ENCODE assay signal across 31 cellular contexts in the genomic region with DNA sequence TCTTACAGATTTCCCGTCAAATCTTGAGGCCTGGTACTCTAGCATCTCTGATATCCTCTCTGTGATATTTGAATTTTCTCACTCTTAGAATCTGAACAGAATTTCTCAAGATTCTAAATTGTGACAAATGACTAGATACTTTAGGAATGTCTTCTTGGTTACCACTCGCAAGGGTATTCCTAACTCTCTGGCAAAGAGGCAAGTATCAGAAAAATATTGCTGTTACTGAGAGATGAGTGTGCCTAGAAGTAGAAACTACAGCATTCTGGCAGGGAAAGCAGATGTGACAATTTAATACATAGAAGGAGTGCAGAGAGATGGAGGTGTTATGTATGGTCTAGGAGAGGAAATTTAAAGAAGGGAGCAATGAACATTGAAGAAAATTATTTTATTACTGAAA.
A peak's percentile ranks its signal among the peaks of the same experiment; 100 is the strongest.
DNase-seq lines count a peak whose midpoint lies in the region; ATAC-seq and TF ChIP-seq lines count a peak whose summit lies in the region.
"Had no signal": no experiment of that assay in that cellular context is flagged by ENCODE, and none has a peak within 500 bp of the region (broad histone marks: within the 10 kb centered on the region; RNA-seq: fewer than 3 reads in every experiment).

No MANE protein-coding gene starts in this region.

- peak; percentile 52 for DNase-seq in GM03348 (ENCODE audit: low spot score)
- DNase-seq in adipocyte (ENCODE audit: low read depth) = peak; percentile 60
- DNase-seq in fibroblast of gingiva (ENCODE audit: low read depth) = peak; percentile 56
- DNase-seq in renal cortical epithelial cell (ENCODE audit: low read depth) = peak; percentile 15
- DNase-seq in sigmoid colon = no peak
- no peak for DNase-seq in OCI-M1 (lab: John Stamatoyannopoulos, UW)
- DNase-seq: activated CD4-positive, alpha-beta T cell treated with anti-CD3 and anti-CD28 coated beads, Interleukin-2, amount 50 U/mL, for 48 hours; activated CD8-positive, alpha-beta memory T cell treated with anti-CD3 and anti-CD28 coated beads, Interleukin-2, amount 50 U/mL, for 4 hours; activated naive CD4-positive, alpha-beta T cell treated with anti-CD3 and anti-CD28 coated beads, Interleukin-2, amount 10 ng/mL, durations not matched to agents 7 days and 5 days; caudate nucleus; dorsolateral prefrontal cortex; foreskin keratinocyte; heart right ventricle; kidney glomerular epithelial cell; MG63; mucosa of descending colon; NCI-H2029 treated with DMSO at 0.1 percent for 48 hours; NCI-H2227 treated with DMSO at 0.1 percent for 48 hours; nephron progenitor cell; pancreas; RPMI8226; spleen; substantia nigra; T-helper 1 cell; upper lobe of left lung had no signal

- H3K36me3 ChIP-seq in adipocyte (ENCODE audit: control insufficient read depth, insufficient read depth, low read length, severe bottlenecking) = no peaks in the 10 kb centered on the region
- H3K36me3 ChIP-seq in sigmoid colon = no peaks in the 10 kb centered on the region
- H3K36me3 ChIP-seq: heart right ventricle, MG63, pancreas, right atrium auricular region, SJSA1, spleen, upper lobe of left lung had no signal

- H3K27me3 ChIP-seq in adipocyte (replicated peaks; ENCODE audit: control insufficient read depth, insufficient read depth, low read length) (no peaks in the 10 kb centered on the region), sigmoid colon (no peaks in the 10 kb centered on the region)
- H3K27me3 ChIP-seq: foreskin keratinocyte, heart right ventricle, MG63, pancreas, right atrium auricular region, SJSA1, upper lobe of left lung had no signal

- no peak for ATAC-seq in HG03571 (IDR thresholded peaks at IDR 0.05; ENCODE audit: unreplicated experiment)
- ATAC-seq: activated CD4-positive, CD25-positive, alpha-beta regulatory T cell treated with anti-CD3 and anti-CD28 coated beads, Interleukin-2, amount 50 U/mL, for 24 hours; foreskin keratinocyte; heart right ventricle; K562; mucosa of descending colon; pancreas had no signal

- TF ChIP-seq EP300 in sigmoid colon (IDR thresholded peaks at IDR 0.05) = no peak

- H3K27ac ChIP-seq in sigmoid colon = no peak overlapping the region
- H3K27ac ChIP-seq: dorsolateral prefrontal cortex, foreskin keratinocyte, heart right ventricle, pancreas, right atrium auricular region, SJSA1, spleen, upper lobe of left lung had no signal

- WGBS in sigmoid colon, 2 donors = 50 to 91% methylated on average over 2 of the region's 2 CpGs

- intact Hi-C loops in sigmoid colon (cut with DNase I) = no loop called here

- no peak for TF ChIP-seq POLR2A in sigmoid colon (IDR thresholded peaks at IDR 0.05)

- TF ChIP-seq CTCF in sigmoid colon (IDR thresholded peaks at IDR 0.05) = no peak

- H3K9ac ChIP-seq in adipocyte (ENCODE audit: low read length) = peak overlapping the region; percentile 46

- H3K4me1 ChIP-seq in adipocyte (ENCODE audit: control insufficient read depth, insufficient read depth, low read length) (peaks cover 29% of the 10 kb centered on the region), sigmoid colon (no peaks in the 10 kb centered on the region)
- H3K4me1 ChIP-seq: foreskin keratinocyte, heart right ventricle, pancreas, right atrium auricular region, SJSA1, spleen, upper lobe of left lung had no signal

- H3K4me3 ChIP-seq in adipocyte (ENCODE audit: low read length) (no peak overlapping the region), sigmoid colon (no peak overlapping the region)
- H3K4me3 ChIP-seq: dorsolateral prefrontal cortex, heart right ventricle, K562, lung, MG63, mucosa of descending colon, pancreas, right atrium auricular region, SJSA1, spleen, upper lobe of left lung had no signal

- H3K9me3 ChIP-seq in adipocyte (ENCODE audit: control insufficient read depth, low read length) (no peaks in the 10 kb centered on the region), sigmoid colon (no peaks in the 10 kb centered on the region)
- H3K9me3 ChIP-seq: heart right ventricle, MG63, mucosa of descending colon, pancreas, right atrium auricular region, SJSA1, spleen, upper lobe of left lung had no signal

Comparison
In these comparisons a context has a peak if more than half of its experiments do, and no peak if none do; other contexts are left out.
1. DNase-seq: peak in GM03348 (single experiment), adipocyte (single experiment), fibroblast of gingiva (single experiment) and renal cortical epithelial cell (single experiment); none in sigmoid colon (single experiment) and OCI-M1 (single experiment).